ENCODE assay signal across 18 cellular contexts in genomic region chr20:58010666-58011065, GRCh38.
A peak's percentile ranks its signal among the peaks of the same experiment; 100 is the strongest.
DNase-seq lines count a peak whose midpoint lies in the region; ATAC-seq, FAIRE-seq and TF ChIP-seq lines count a peak whose summit lies in the region.
"Had no signal": no experiment of that assay in that cellular context is flagged by ENCODE, and none has a peak within 500 bp of the region (broad histone marks: within the 10 kb centered on the region; RNA-seq: fewer than 3 reads in every experiment).

No MANE protein-coding gene starts in this region.

- H2BK120ac ChIP-seq in H1 (replicated peaks; ENCODE audit: low read depth, low read length) = no peak overlapping the region

- TF ChIP-seq CTCF in heart right ventricle (IDR thresholded peaks at IDR 0.05) (no peak), H1 (IDR thresholded peaks at IDR 0.05; ENCODE audit: control extremely low read depth in 1 of 3, insufficient read depth in 1 of 3, low read depth in 1 of 3, low read length in 3 of 3) (no peak), vagina (IDR thresholded peaks at IDR 0.05) (no peak), PC-9 (conservative IDR thresholded peaks at IDR 0.05) (no peak)

- no peak overlapping the region for H3K23ac ChIP-seq in H1 (ENCODE audit: insufficient read length)

- H3K36me3 ChIP-seq in heart right ventricle = no peaks in the 10 kb centered on the region
- no peaks in the 10 kb centered on the region for H3K36me3 ChIP-seq in H1 (ENCODE audit: control insufficient read depth in 2 of 4, insufficient read depth in 4 of 4, low read length in 3 of 4)
- no peaks in the 10 kb centered on the region for H3K36me3 ChIP-seq in vagina
- H3K36me3 ChIP-seq in PC-9 (ENCODE audit: low read depth) = no peaks in the 10 kb centered on the region

- no peak for FAIRE-seq in H1 (lab: Jason Lieb, UNC)
- FAIRE-seq: G401.6, GM12891, H54, K562 had no signal

- CTCF ChIA-PET in H1 (lab: Charles Lee; ENCODE audit: partially characterized antibody) = interaction anchor here (0.7 to 1.1 kb wide), 4 partner anchors 8 to 388 kb away, joined by 3 read pairs; no protein-coding TSS in a partner anchor
- CTCF ChIA-PET in activated CD4-positive, alpha-beta memory T cell treated with anti-CD3 and anti-CD28 coated beads, Interleukin-2, amount 10 ng/mL, durations not matched to agents 7 days and 5 days (lab: Charles Lee) = no interaction called here
- CTCF ChIA-PET in PC-9 (lab: Charles Lee) = no interaction called here

- no peak overlapping the region for H3K9ac ChIP-seq in H1 (replicated peaks in 1 of 4; ENCODE audit: extremely low read depth in 1 of 4, low read depth in 3 of 4, low read length in 3 of 4)

- H3K27me3 Mint-ChIP-seq in activated CD4-positive, alpha-beta memory T cell treated with anti-CD3 and anti-CD28 coated beads, Interleukin-2, amount 10 ng/mL, durations not matched to agents 7 days and 5 days = peaks cover 2% of the 10 kb centered on the region

- H3K79me2 ChIP-seq in H1 (ENCODE audit: control insufficient read depth in 1 of 2, insufficient read depth in 2 of 2, low read length in 2 of 2) (no peaks in the 10 kb centered on the region), PC-9 (ENCODE audit: low read depth) (no peaks in the 10 kb centered on the region)

- no peaks in the 10 kb centered on the region for H3K23me2 ChIP-seq in H1 (ENCODE audit: low read depth, low read length)

- 84 to 88% methylated on average over 13 of the region's 13 CpGs for WGBS in heart right ventricle, 2 donors
- 85% methylated on average over 11 of the region's 13 CpGs; no CpG with 5 or more reads in 1 of the 2 experiments for WGBS in H1 (ENCODE audit: extremely low coverage in 1 of 2, insufficient coverage in 1 of 2, insufficient read length in 1 of 2, insufficient replicate concordance in 2 of 2, low coverage in 1 of 2, low lambda C conversion rate in 2 of 2, missing lambda C conversion rate in 1 of 2), 2 experiments

- TF ChIP-seq EP300 in H1 (IDR thresholded peaks at IDR 0.05; ENCODE audit: borderline replicate concordance in 1 of 2, low read depth in 2 of 2, low read length in 2 of 2) = no peak

- H3K4me2 ChIP-seq in H1 (ENCODE audit: insufficient read depth in 1 of 2, low read depth in 2 of 2, low read length in 2 of 2) (no peak overlapping the region), PC-9 (no peak overlapping the region)

- no peak overlapping the region for H3K4me3 Mint-ChIP-seq in activated CD4-positive, alpha-beta memory T cell treated with anti-CD3 and anti-CD28 coated beads, Interleukin-2, amount 10 ng/mL, durations not matched to agents 7 days and 5 days
- H3K4me3 Mint-ChIP-seq: B cell; CD4-positive, alpha-beta T cell had no signal

- H3K27ac ChIP-seq in heart right ventricle = no peak overlapping the region
- no peak overlapping the region for H3K27ac ChIP-seq in H1 (ENCODE audit: low read depth, low read length)
- peak overlapping the region; percentile 81 for H3K27ac ChIP-seq in vagina
- H3K27ac ChIP-seq in PC-9 = no peak overlapping the region
- H3K27ac ChIP-seq: HL-60 had no signal

- no peaks in the 10 kb centered on the region for H3K9me2 ChIP-seq in PC-9 (ENCODE audit: insufficient read depth)

- H3F3A ChIP-seq in PC-9 (ENCODE audit: insufficient read depth, low read depth) = peaks cover 26% of the 10 kb centered on the region

- H4K91ac ChIP-seq in H1 (replicated peaks; ENCODE audit: insufficient read length, low read length) = no peak overlapping the region

- H3K18ac ChIP-seq in H1 (ENCODE audit: extremely low read depth, low read length) = no peak overlapping the region

- H4K5ac ChIP-seq in H1 (ENCODE audit: insufficient read length, low read depth, low read length) = no peak overlapping the region

- BruUV-seq in PC-9 (replicated peaks; lab: Mats Ljungman, UMichigan) = no TSS peak

- H3K36me3 Mint-ChIP-seq in activated CD4-positive, alpha-beta memory T cell treated with anti-CD3 and anti-CD28 coated beads, Interleukin-2, amount 10 ng/mL, durations not matched to agents 7 days and 5 days (ENCODE audit: low read depth) = no peaks in the 10 kb centered on the region

- H4K8ac ChIP-seq in H1 (ENCODE audit: extremely low read depth, insufficient read depth, low read length) = 0 out of 2 replicates have a peak overlapping the region, but pooled peaks have one; percentile 37

- H4K20me1 ChIP-seq in H1 (replicated peaks in 1 of 2; ENCODE audit: control insufficient read depth in 1 of 2, insufficient read depth in 2 of 2, low read length in 2 of 2) = no peaks in the 10 kb centered on the region
- H4K20me1 ChIP-seq in PC-9 (ENCODE audit: insufficient read depth) = no peaks in the 10 kb centered on the region

- no peak overlapping the region for H2BK5ac ChIP-seq in H1 (ENCODE audit: low read depth, low read length)

- H3K4me1 Mint-ChIP-seq in activated CD4-positive, alpha-beta memory T cell treated with anti-CD3 and anti-CD28 coated beads, Interleukin-2, amount 10 ng/mL, durations not matched to agents 7 days and 5 days = peaks cover 7% of the 10 kb centered on the region
- H3K4me1 Mint-ChIP-seq: B cell had no signal

- H3K4ac ChIP-seq in H1 (replicated peaks; ENCODE audit: insufficient read length, low read depth, low read length) = no peak overlapping the region

- POLR2A ChIA-PET in H1 (lab: Charles Lee; ENCODE audit: partially characterized antibody) (no interaction called here), PC-9 (lab: Charles Lee; ENCODE audit: unreplicated experiment) (no interaction called here)
- POLR2A ChIA-PET in activated CD4-positive, alpha-beta memory T cell treated with anti-CD3 and anti-CD28 coated beads, Interleukin-2, amount 10 ng/mL, durations not matched to agents 7 days and 5 days (lab: Charles Lee) = no interaction called here

- no peak for TF ChIP-seq POLR2A in H1 (IDR thresholded peaks at IDR 0.05; ENCODE audit: control extremely low read depth in 1 of 2, low read depth in 2 of 2, low read length in 2 of 2)
- TF ChIP-seq POLR2A in vagina (IDR thresholded peaks at IDR 0.05) = no peak

- DNase-seq in cardiac septum (ENCODE audit: low spot score) = peak; percentile 51
- DNase-seq in heart right ventricle = no peak
- no peak for DNase-seq in H1 (ENCODE audit: low read depth in 1 of 2, low spot score in 2 of 2)
- peak; percentile 41 for DNase-seq in sciatic nerve (ENCODE audit: low spot score)
- DNase-seq in vagina (ENCODE audit: extremely low spot score in 2 of 2) = peak in 1 of 2 donors; percentile 40
- DNase-seq in activated CD4-positive, alpha-beta memory T cell treated with anti-CD3 and anti-CD28 coated beads, Interleukin-2, amount 10 ng/mL, durations not matched to agents 7 days and 5 days = no peak
- DNase-seq in PC-9 = no peak
- DNase-seq: C1 segment of cervical spinal cord; CD4-positive, alpha-beta T cell; DMS79 treated with DMSO at 0.1 percent for 48 hours; EL had no signal

- no peak for TF ChIP-seq RAD21 in H1 (IDR thresholded peaks at IDR 0.05 in 1 of 2, conservative IDR thresholded peaks at IDR 0.05 in 1 of 2; ENCODE audit: low read depth in 2 of 2, low read length in 2 of 2)

- intact Hi-C loops in cardiac septum (cut with DNase I) (no loop called here), heart right ventricle (cut with DNase I) (no loop called here), sciatic nerve (cut with DNase I) (no loop called here), vagina (cut with DNase I) (no loop called here), PC-9 (cut with micrococcal nuclease; ENCODE audit: unreplicated experiment) (loop anchor here (10.0 kb wide), 1 partner anchor 396 kb away; no protein-coding TSS in a partner anchor)

- H3K14ac ChIP-seq in H1 (ENCODE audit: insufficient read length) = no peak overlapping the region

- H2BK20ac ChIP-seq in H1 (ENCODE audit: low read length) = no peak overlapping the region

- no peak overlapping the region for H2AK5ac ChIP-seq in H1 (ENCODE audit: low read depth, low read length)

- no peak overlapping the region for H3K27ac Mint-ChIP-seq in activated CD4-positive, alpha-beta memory T cell treated with anti-CD3 and anti-CD28 coated beads, Interleukin-2, amount 10 ng/mL, durations not matched to agents 7 days and 5 days
- H3K27ac Mint-ChIP-seq: B cell; CD4-positive, alpha-beta T cell had no signal

- H3K4me3 ChIP-seq in heart right ventricle (no peak overlapping the region), H1 (ENCODE audit: extremely low read depth in 1 of 4, insufficient read depth in 2 of 4, low read depth in 3 of 4, low read length in 4 of 4) (no peak overlapping the region), vagina (no peak overlapping the region), PC-9 (no peak overlapping the region)
- H3K4me3 ChIP-seq: K562 had no signal

- H2AFZ ChIP-seq in H1 (ENCODE audit: low read length) (no peak overlapping the region), PC-9 (no peak overlapping the region)

- no peak overlapping the region for H3K56ac ChIP-seq in H1 (replicated peaks; ENCODE audit: insufficient read length, low read depth, low read length)

- H3K9me3 Mint-ChIP-seq in activated CD4-positive, alpha-beta memory T cell treated with anti-CD3 and anti-CD28 coated beads, Interleukin-2, amount 10 ng/mL, durations not matched to agents 7 days and 5 days = no peaks in the 10 kb centered on the region
- H3K9me3 Mint-ChIP-seq: CD4-positive, alpha-beta T cell had no signal

- ATAC-seq in heart right ventricle = no peak
- ATAC-seq in sciatic nerve = no peak
- ATAC-seq in HG02970 (IDR thresholded peaks at IDR 0.05; ENCODE audit: low FRiP score, unreplicated experiment) = no peak
- ATAC-seq: K562 had no signal

- H3K9me3 ChIP-seq in heart right ventricle = peaks cover 0 to 8% (median 0%) of the 10 kb centered on the region in 11 donors
- H3K9me3 ChIP-seq in H1 (ENCODE audit: insufficient read depth in 2 of 2, low read depth in 1 of 2, low read length in 1 of 2) = no peaks in the 10 kb centered on the region
- H3K9me3 ChIP-seq in vagina = no peaks in the 10 kb centered on the region
- H3K9me3 ChIP-seq in PC-9 (ENCODE audit: insufficient read depth, low read depth) = no peaks in the 10 kb centered on the region

- H3K27me3 ChIP-seq in heart right ventricle = peaks cover 0 to 13% (median 0%) of the 10 kb centered on the region in 7 donors
- H3K27me3 ChIP-seq in H1 (replicated peaks in 1 of 4; ENCODE audit: control insufficient read depth in 3 of 4, extremely low read depth in 1 of 4, insufficient read depth in 3 of 4, low read length in 3 of 4) = no peaks in the 10 kb centered on the region
- H3K27me3 ChIP-seq in vagina = no peaks in the 10 kb centered on the region
- H3K27me3 ChIP-seq in PC-9 (ENCODE audit: insufficient read depth, low read depth) = no peaks in the 10 kb centered on the region

- no peak overlapping the region for H2BK15ac ChIP-seq in H1 (ENCODE audit: low read length)

- H3K79me1 ChIP-seq in H1 (ENCODE audit: low read depth, low read length) = no peaks in the 10 kb centered on the region

- H3K4me1 ChIP-seq in heart right ventricle = peaks cover 0 to 4% (median 0%) of the 10 kb centered on the region in 9 donors
- H3K4me1 ChIP-seq in H1 (replicated peaks in 1 of 4; ENCODE audit: control insufficient read depth in 3 of 4, insufficient read depth in 4 of 4, low read length in 3 of 4) = no peaks in the 10 kb centered on the region; a peak in 1 of 7 replicates
- peaks cover 54% of the 10 kb centered on the region for H3K4me1 ChIP-seq in vagina
- H3K4me1 ChIP-seq in PC-9 (replicated peaks; ENCODE audit: insufficient read depth) = peaks cover 27% of the 10 kb centered on the region

- no peak overlapping the region for H2BK12ac ChIP-seq in H1 (ENCODE audit: low read depth, low read length)

TF ChIP-seq in H1, 55 proteins besides CTCF, POLR2A, EP300 and RAD21 (continues in another document):
- no peak for TF ChIP-seq SRF (IDR thresholded peaks at IDR 0.05; ENCODE audit: low read depth, low read length)

Comparison
In these comparisons a context has a peak if more than half of its experiments do, and no peak if none do; other contexts are left out.
1. DNase-seq: peak in cardiac septum (single experiment) and sciatic nerve (single experiment); none in heart right ventricle (0 of 2), H1 (0 of 2), activated CD4-positive, alpha-beta memory T cell treated with anti-CD3 and anti-CD28 coated beads, Interleukin-2, amount 10 ng/mL, durations not matched to agents 7 days and 5 days (single experiment) and PC-9 (0 of 2).